ENCODE assay signal across 1 cellular context in the genomic region with DNA sequence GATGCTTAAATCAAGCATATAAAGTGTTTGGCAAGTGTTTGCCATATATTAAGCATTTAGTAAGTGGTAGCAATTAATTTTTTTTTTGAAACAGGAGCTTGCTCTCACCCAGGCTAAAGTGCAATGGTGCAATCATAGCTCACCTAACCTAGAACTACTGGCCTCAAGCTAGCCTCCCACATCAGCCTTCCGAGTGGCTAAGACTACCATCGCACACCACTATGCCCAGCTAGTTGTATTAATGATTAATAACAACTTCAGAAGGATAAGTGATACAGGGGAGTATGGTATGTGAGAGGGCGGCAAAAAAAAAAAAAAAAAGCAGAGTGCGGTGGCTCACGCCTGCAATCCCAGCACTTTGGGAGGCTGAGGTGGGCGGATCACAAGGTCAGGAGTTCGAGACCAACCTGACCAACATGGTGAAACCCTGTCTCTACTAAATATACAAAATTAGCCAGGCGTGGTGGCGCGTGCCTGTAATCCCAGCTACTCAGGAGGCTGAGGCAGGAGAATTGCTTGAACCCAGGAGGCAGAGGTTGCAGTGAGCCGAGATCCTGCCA.
TF ChIP-seq lines count a peak whose summit lies in the region.

No MANE protein-coding gene starts in this region.

TF ChIP-seq in HepG2, 621 proteins besides CTCF, POLR2A, EP300 and RAD21:
- TF ChIP-seq ZNF317 (CRISPR knock-in tag; IDR thresholded peaks at IDR 0.05): 0 out of 2 replicates have a peak, but pooled peaks have one; percentile 38
- TF ChIP-seq CEBPG (CRISPR knock-in tag; IDR thresholded peaks at IDR 0.05): 0 out of 2 replicates have a peak, but pooled peaks have one; percentile 12
- peak; percentile 66 for TF ChIP-seq ZNF460 (CRISPR knock-in tag; IDR thresholded peaks at IDR 0.05; ENCODE audit: borderline replicate concordance)
- TF ChIP-seq, protein P1, sequence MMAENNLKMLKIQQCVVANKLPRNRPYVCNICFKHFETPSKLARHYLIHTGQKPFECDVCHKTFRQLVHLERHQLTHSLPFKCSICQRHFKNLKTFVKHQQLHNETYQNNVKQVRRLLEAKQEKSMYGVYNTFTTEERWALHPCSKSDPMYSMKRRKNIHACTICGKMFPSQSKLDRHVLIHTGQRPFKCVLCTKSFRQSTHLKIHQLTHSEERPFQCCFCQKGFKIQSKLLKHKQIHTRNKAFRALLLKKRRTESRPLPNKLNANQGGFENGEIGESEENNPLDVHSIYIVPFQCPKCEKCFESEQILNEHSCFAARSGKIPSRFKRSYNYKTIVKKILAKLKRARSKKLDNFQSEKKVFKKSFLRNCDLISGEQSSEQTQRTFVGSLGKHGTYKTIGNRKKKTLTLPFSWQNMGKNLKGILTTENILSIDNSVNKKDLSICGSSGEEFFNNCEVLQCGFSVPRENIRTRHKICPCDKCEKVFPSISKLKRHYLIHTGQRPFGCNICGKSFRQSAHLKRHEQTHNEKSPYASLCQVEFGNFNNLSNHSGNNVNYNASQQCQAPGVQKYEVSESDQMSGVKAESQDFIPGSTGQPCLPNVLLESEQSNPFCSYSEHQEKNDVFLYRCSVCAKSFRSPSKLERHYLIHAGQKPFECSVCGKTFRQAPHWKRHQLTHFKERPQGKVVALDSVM (CRISPR knock-in tag; IDR thresholded peaks at IDR 0.05): 0 out of 2 replicates have a peak, but pooled peaks have one; percentile 26
TF ChIP-seq in HepG2: peak in this region for 4; not testable (repeated sequence) for 617.
